1 cellular context compared by ENCODE assay signal in the genomic region with DNA sequence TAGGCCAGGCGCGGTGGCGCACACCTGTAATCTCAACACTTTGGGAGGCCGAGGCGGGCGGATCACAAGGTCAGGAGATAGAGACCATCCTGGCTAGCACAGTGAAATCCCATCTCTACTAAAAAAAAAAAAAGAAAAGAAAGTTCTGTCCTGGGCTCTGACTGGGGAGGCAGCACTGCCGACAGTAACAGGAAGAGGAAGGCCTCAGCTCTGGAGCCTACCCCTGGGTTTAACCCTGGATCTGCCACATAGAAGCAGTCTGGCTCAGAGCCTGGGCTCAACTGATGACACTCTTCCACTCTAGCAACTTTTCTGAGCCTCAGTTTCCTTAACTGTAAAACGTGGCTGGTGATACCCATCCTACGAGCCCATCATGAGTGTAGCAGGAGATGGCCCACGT.
TF ChIP-seq lines count a peak whose summit lies in the region.

No MANE protein-coding gene starts in this region.

TF ChIP-seq in WTC11, 78 proteins besides CTCF, POLR2A, EP300 and RAD21:
- TF ChIP-seq STAT6 (CRISPR knock-in tag; conservative IDR thresholded peaks at IDR 0.05; ENCODE audit: low read depth) (no peak), ZNF512 (CRISPR knock-in tag; IDR thresholded peaks at IDR 0.05; ENCODE audit: borderline replicate concordance) (no peak), SOX15 (CRISPR knock-in tag; IDR thresholded peaks at IDR 0.05) (no peak), SP1 (CRISPR knock-in tag; conservative IDR thresholded peaks at IDR 0.05) (no peak), ZNF281 (CRISPR knock-in tag; IDR thresholded peaks at IDR 0.05) (no peak), ZNF138 (CRISPR knock-in tag; conservative IDR thresholded peaks at IDR 0.05) (no peak), AR (CRISPR knock-in tag; IDR thresholded peaks at IDR 0.05) (no peak), CDX4 (CRISPR knock-in tag; IDR thresholded peaks at IDR 0.05; ENCODE audit: borderline replicate concordance) (no peak), ERG (CRISPR knock-in tag; IDR thresholded peaks at IDR 0.05) (no peak), RELA (CRISPR knock-in tag; IDR thresholded peaks at IDR 0.05; ENCODE audit: borderline replicate concordance) (no peak), SMAD4 (CRISPR knock-in tag; IDR thresholded peaks at IDR 0.05) (no peak), ZNF219 (CRISPR knock-in tag; IDR thresholded peaks at IDR 0.05; ENCODE audit: borderline replicate concordance) (no peak), ZNF317 (CRISPR knock-in tag; IDR thresholded peaks at IDR 0.05; ENCODE audit: borderline replicate concordance, low read depth) (no peak), ELF4 (CRISPR knock-in tag; IDR thresholded peaks at IDR 0.05; ENCODE audit: low read depth) (no peak)
